21 cellular contexts compared by ENCODE assay signal in genomic region chr1:43963890-43964289, GRCh38. TPM values are rescaled to one million over a fixed set of nuclear protein-coding genes. Genes with fewer than 3 reads are reported as not detected.
A peak's percentile ranks its signal among the peaks of the same experiment; 100 is the strongest.
DNase-seq lines count a peak whose midpoint lies in the region; ATAC-seq, FAIRE-seq and TF ChIP-seq lines count a peak whose summit lies in the region.
"Had no signal": no experiment of that assay in that cellular context is flagged by ENCODE, and none has a peak within 500 bp of the region (broad histone marks: within the 10 kb centered on the region; RNA-seq: fewer than 3 reads in every experiment).

No MANE protein-coding gene starts in this region.

- ATAC-seq in GM21825 (IDR thresholded peaks at IDR 0.05; ENCODE audit: unreplicated experiment): no peak
- ATAC-seq: GM12878 had no signal

- H3K4me3 ChIP-seq in dorsolateral prefrontal cortex: no peak overlapping the region
- H3K4me3 ChIP-seq: GM12878 had no signal

- intact Hi-C loops in dorsolateral prefrontal cortex (cut with DNase I): no loop called here

- TF ChIP-seq CTCF in RWPE1 (conservative IDR thresholded peaks at IDR 0.05; ENCODE audit: low read depth) (no peak), dorsolateral prefrontal cortex (IDR thresholded peaks at IDR 0.05 in 54 of 56, conservative IDR thresholded peaks at IDR 0.05 in 2 of 56; ENCODE audit: low read depth in 1 of 56, partially characterized antibody in 56 of 56) (no peak), osteocyte (IDR thresholded peaks at IDR 0.05) (no peak)

- no peaks in the 10 kb centered on the region for H3K27me3 ChIP-seq in dorsolateral prefrontal cortex
- H3K27me3 ChIP-seq: BE2C had no signal

- H3K27ac ChIP-seq in RWPE1 (peak overlapping the region; percentile 4; the same call in 1 of the 2 replicates), dorsolateral prefrontal cortex (peak overlapping the region in 53 of 59 donors; percentile 0 to 100 (median 98)), substantia nigra (ENCODE audit: low read depth, low read length, poor library complexity, severe bottlenecking) (peak overlapping the region; percentile 98)

- H3K27me3 Mint-ChIP-seq in osteocyte (ENCODE audit: unreplicated experiment): no peaks in the 10 kb centered on the region
- H3K27me3 Mint-ChIP-seq: CD4-positive, CD25-positive, alpha-beta regulatory T cell; CD8-positive, alpha-beta memory T cell had no signal

- H3K9me3 Mint-ChIP-seq in osteocyte (ENCODE audit: unreplicated experiment): peaks cover 8% of the 10 kb centered on the region
- H3K9me3 Mint-ChIP-seq: CD8-positive, alpha-beta memory T cell; H9 had no signal

- H3K4me3 Mint-ChIP-seq in osteocyte (ENCODE audit: unreplicated experiment): no peak overlapping the region
- H3K4me3 Mint-ChIP-seq: CD4-positive, CD25-positive, alpha-beta regulatory T cell; CD8-positive, alpha-beta memory T cell; H9 had no signal

- DNase-seq in RWPE1 (ENCODE audit: low spot score): no peak
- no peak for DNase-seq in dorsolateral prefrontal cortex
- no peak for DNase-seq in substantia nigra (lab: John Stamatoyannopoulos, UW)
- DNase-seq in HTR-8/SVneo (ENCODE audit: insufficient read length, low spot score): no peak
- DNase-seq in osteocyte (ENCODE audit: extremely low spot score, unreplicated experiment): no peak
- DNase-seq: ACHN; BE2C; C1 segment of cervical spinal cord; CD4-positive, CD25-positive, alpha-beta regulatory T cell; CD8-positive, alpha-beta memory T cell; COR-L47; DMS 273 treated with DMSO at 0.1 percent for 48 hours; DMS53; DND-41; EL; H9; IMR-90 had no signal

- peaks cover 26% of the 10 kb centered on the region for H3K36me3 Mint-ChIP-seq in osteocyte (ENCODE audit: unreplicated experiment)

- H3K4me1 Mint-ChIP-seq in osteocyte (ENCODE audit: unreplicated experiment): no peaks in the 10 kb centered on the region
- H3K4me1 Mint-ChIP-seq: CD8-positive, alpha-beta memory T cell; H9 had no signal

- POLR2A ChIA-PET in RWPE1 (lab: Yijun Ruan, JAX; ENCODE audit: low non-redundant PET): no interaction called here

- no peak for FAIRE-seq in HTR-8/SVneo (lab: Jason Lieb, UNC)
- FAIRE-seq: A204.1, GM12878, H1 had no signal

- no peak overlapping the region for H3K27ac Mint-ChIP-seq in osteocyte (ENCODE audit: unreplicated experiment)
- H3K27ac Mint-ChIP-seq: CD4-positive, CD25-positive, alpha-beta regulatory T cell; CD8-positive, alpha-beta memory T cell; H9 had no signal

- CTCF ChIA-PET in RWPE1 (lab: Yijun Ruan, JAX): interaction anchor here (0.8 to 1.0 kb wide), 2 partner anchors 17 to 73 kb away, joined by 3 to 4 read pairs; partner anchors contain the start of gene IPO13

RNA-seq across cellular contexts. Expression of gene DPH2, which starts 5.9 kb away (rescaled TPM):
- 10 to 100 TPM; 12.0 to 31.1 (median 20.7) TPM for total RNA-seq in dorsolateral prefrontal cortex
- total RNA-seq in osteocyte: 21.7 and 22.4 TPM in 2 replicates

RNA-seq across cellular contexts. Expression of gene ATP6V0B, which starts 10.9 kb away (rescaled TPM):
- total RNA-seq in dorsolateral prefrontal cortex (100 to 1,000 TPM; 112 to 276 (median 202) TPM), osteocyte (128 and 130 TPM in 2 replicates)

RNA-seq across cellular contexts. Expression of gene B4GALT2, which starts 15.1 kb away (rescaled TPM):
- total RNA-seq in dorsolateral prefrontal cortex (10 to 100 TPM; 33.5 to 97.8 (median 48.8) TPM), osteocyte (62.8 and 65.5 TPM in 2 replicates)

RNA-seq across cellular contexts. Expression of gene IPO13, which starts 17.1 kb away (rescaled TPM):
- total RNA-seq in dorsolateral prefrontal cortex (100 to 1,000 TPM in 51 of 120 experiments, 10 to 100 TPM in 69; 48.0 to 243 (median 94.5) TPM), osteocyte (37.6 and 40.8 TPM in 2 replicates)

RNA-seq across cellular contexts. Expression of gene CCDC24, which starts 27.5 kb away (rescaled TPM):
- total RNA-seq in dorsolateral prefrontal cortex: 10 to 100 TPM in 119 of 120 experiments, 1 to 10 TPM in 1; 9.0 to 34.0 (median 18.6) TPM
- total RNA-seq in osteocyte: 5.1 and 5.3 TPM in 2 replicates

Comparison
In these comparisons a context has a peak if more than half of its experiments do, and no peak if none do; other contexts are left out.
1. H3K27ac ChIP-seq: peak in every context shown above with its lines; median percentile 98 in dorsolateral prefrontal cortex; 98 in substantia nigra; 4 in RWPE1.